ENCODE assay signal across 13 cellular contexts in the genomic region with DNA sequence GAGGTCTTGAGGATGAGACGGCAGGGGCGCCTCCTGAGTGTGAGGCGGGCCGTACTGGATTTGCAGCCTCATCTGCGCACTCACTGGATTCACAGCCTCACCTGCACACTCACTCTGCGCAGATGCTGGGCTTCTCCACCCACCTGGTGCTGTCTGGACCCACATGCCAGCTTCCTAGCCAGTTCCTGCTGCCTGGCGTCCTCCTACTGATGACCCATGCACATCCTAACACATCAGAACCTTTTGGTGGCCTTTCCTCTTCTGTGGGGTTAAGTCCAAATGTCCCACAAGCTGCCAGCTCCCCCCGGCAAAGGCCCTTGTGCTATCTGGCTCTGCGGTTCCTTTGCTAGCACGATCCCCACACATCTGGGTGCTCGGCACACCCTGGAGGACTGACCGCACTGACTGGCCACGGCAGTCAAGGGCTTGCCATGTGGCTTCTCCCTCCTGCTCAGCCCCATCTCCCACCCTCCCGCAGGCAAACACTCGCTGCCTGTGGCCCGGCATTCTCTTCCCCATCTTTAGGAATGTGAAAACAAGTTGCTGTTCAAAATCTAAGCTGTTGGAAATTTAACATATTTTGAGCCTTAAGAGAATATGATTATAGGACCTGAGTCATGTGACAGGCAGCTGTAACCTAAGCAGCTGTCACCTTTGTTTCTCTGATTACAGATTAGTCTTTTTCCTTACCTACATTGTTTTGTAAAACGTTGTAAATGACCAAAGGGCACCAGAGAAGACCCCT. TPM values are rescaled to one million over a fixed set of nuclear protein-coding genes. Genes with fewer than 3 reads are reported as not detected.
DNase-seq lines count a peak whose midpoint lies in the region; ATAC-seq and TF ChIP-seq lines count a peak whose summit lies in the region.
"Had no signal": no experiment of that assay in that cellular context is flagged by ENCODE, and none has a peak within 500 bp of the region (broad histone marks: within the 10 kb centered on the region; RNA-seq: fewer than 3 reads in every experiment).

No MANE protein-coding gene starts in this region.

- BruUV-seq in HCT116 (replicated peaks; lab: Mats Ljungman, UMichigan) = no TSS peak

- RAD21 ChIA-PET in HCT116 (lab: Charles Lee; ENCODE audit: low non-redundant PET in 1 of 2, low total read pairs in 2 of 2, uncharacterized antibody in 2 of 2, unreplicated experiment in 2 of 2) = no interaction called here

- peaks cover 6% of the 10 kb centered on the region for H3K36me3 Mint-ChIP-seq in WTC11
- H3K36me3 Mint-ChIP-seq: T-cell had no signal

- POLR2A ChIA-PET in HCT116 (lab: Charles Lee) = no interaction called here
- POLR2A ChIA-PET in WTC11 (lab: Charles Lee) = interaction anchor here (0.5 to 0.6 kb wide), 2 partner anchors 26 to 47 kb away, joined by 3 read pairs; no protein-coding TSS in a partner anchor

- no peaks in the 10 kb centered on the region for H3K9me3 ChIP-seq in HCT116 (ENCODE audit: control insufficient read depth in 1 of 2, insufficient read depth in 1 of 2, low read depth in 1 of 2, low read length in 2 of 2)
- no peaks in the 10 kb centered on the region for H3K9me3 ChIP-seq in gastrocnemius medialis
- H3K9me3 ChIP-seq: BLaER1, tibial artery had no signal

- H3K4me2 ChIP-seq in HCT116 (ENCODE audit: low read length) = peak overlapping the region; percentile 52
- H3K4me2 ChIP-seq: BLaER1 had no signal

- intact Hi-C loops in HCT116 (cut with micrococcal nuclease) (no loop called here), gastrocnemius medialis (cut with DNase I; ENCODE audit: low total_unique reads) (no loop called here)

- DNase-seq in HCT116 (ENCODE audit: low read depth, low spot score) = no peak
- no peak for DNase-seq in WTC11 (ENCODE audit: low spot score)
- peak; percentile 65 for DNase-seq in islet precursor cell
- DNase-seq in gastrocnemius medialis = no peak
- no peak for DNase-seq in NCI-H524 (lab: John Stamatoyannopoulos, UW)
- no peak for DNase-seq in SK-N-DZ (ENCODE audit: low spot score)
- no peak for DNase-seq in retina
- DNase-seq: activated naive CD4-positive, alpha-beta T cell treated with anti-CD3 and anti-CD28 coated beads, Interleukin-2, amount 50 U/mL, for 16 hours; T-cell; tibial artery had no signal

- no peaks in the 10 kb centered on the region for H3K79me2 ChIP-seq in HCT116 (ENCODE audit: insufficient read depth, low read length)

- no peak for TF ChIP-seq RAD21 in HCT116 (IDR thresholded peaks at IDR 0.05; ENCODE audit: low read depth)

- H2AFZ ChIP-seq in HCT116 (ENCODE audit: low read depth, low read length, poor library complexity, severe bottlenecking) = no peak overlapping the region

- TF ChIP-seq POLR2A in HCT116 (IDR thresholded peaks at IDR 0.05; ENCODE audit: borderline replicate concordance, extremely low read depth, insufficient read depth, insufficient read length) = no peak
- TF ChIP-seq POLR2A in gastrocnemius medialis (IDR thresholded peaks at IDR 0.05) = no peak

- H4K20me1 ChIP-seq in HCT116 (ENCODE audit: insufficient read depth) = no peaks in the 10 kb centered on the region
- H4K20me1 ChIP-seq: BLaER1 had no signal

- H3K27me3 Mint-ChIP-seq in WTC11 (ENCODE audit: low read depth) = no peaks in the 10 kb centered on the region; the same call in 1 of the 2 replicates

- H3K36me3 ChIP-seq in HCT116 (ENCODE audit: control insufficient read depth in 1 of 2, insufficient read depth in 2 of 2, low read length in 2 of 2) (no peaks in the 10 kb centered on the region), gastrocnemius medialis (peaks cover 0 to 59% of the 10 kb centered on the region in 2 donors)
- H3K36me3 ChIP-seq: BLaER1, cardiac muscle cell, tibial artery had no signal

- H3K4me3 ChIP-seq in HCT116 (replicated peaks in 1 of 2; ENCODE audit: low read depth in 1 of 2, low read length in 2 of 2) = no peak overlapping the region
- no peak overlapping the region for H3K4me3 ChIP-seq in gastrocnemius medialis
- H3K4me3 ChIP-seq: BLaER1, cardiac muscle cell, tibial artery had no signal

- peak overlapping the region; percentile 80 for H3K27ac Mint-ChIP-seq in WTC11
- H3K27ac Mint-ChIP-seq: T-cell had no signal

- no peak overlapping the region for H3K4me3 Mint-ChIP-seq in WTC11
- H3K4me3 Mint-ChIP-seq: T-cell had no signal

- H3K9ac ChIP-seq in HCT116 (ENCODE audit: low read length) = no peak overlapping the region
- H3K9ac ChIP-seq: BLaER1 had no signal

- TF ChIP-seq CTCF in HCT116 (IDR thresholded peaks at IDR 0.05 in 2 of 3, conservative IDR thresholded peaks at IDR 0.05 in 1 of 3; ENCODE audit: borderline replicate concordance in 1 of 3, insufficient read depth in 1 of 3, low read depth in 2 of 3, low read length in 2 of 3) (no peak), WTC11 (IDR thresholded peaks at IDR 0.05) (no peak), gastrocnemius medialis (IDR thresholded peaks at IDR 0.05 in 4 of 5, conservative IDR thresholded peaks at IDR 0.05 in 1 of 5) (no peak)

- no peak for ATAC-seq in HCT116
- ATAC-seq in WTC11 = peak; percentile 50
- ATAC-seq in gastrocnemius medialis = no peak
- ATAC-seq: left lobe of liver, T-cell had no signal

- in situ Hi-C loops in gastrocnemius medialis (cut with MboI; ENCODE audit: low sequenced_read_pairs in 4 of 4) = loop anchor here in 1 of 4 donors (25.0 kb wide), 1 partner anchor 167 kb away; no protein-coding TSS in a partner anchor

- H3K4me1 ChIP-seq in HCT116 (ENCODE audit: control insufficient read depth in 1 of 2, insufficient read depth in 2 of 2, low read length in 2 of 2) (peaks cover 19 to 28% of the 10 kb centered on the region in 2 experiments), gastrocnemius medialis (no peaks in the 10 kb centered on the region)
- H3K4me1 ChIP-seq: BLaER1 had no signal

- H3K27me3 ChIP-seq in HCT116 (ENCODE audit: insufficient read depth, low read length) (no peaks in the 10 kb centered on the region), gastrocnemius medialis (no peaks in the 10 kb centered on the region)
- H3K27me3 ChIP-seq: BLaER1, cardiac muscle cell, tibial artery had no signal

- CTCF ChIA-PET in HCT116 (lab: Charles Lee) (interaction anchor here (1.0 to 1.4 kb wide), 2 partner anchors 9 to 173 kb away, joined by 3 to 5 read pairs; no protein-coding TSS in a partner anchor), WTC11 (lab: Charles Lee) (interaction anchor here (0.7 to 2.5 kb wide), 7 partner anchors 12 to 643 kb away, joined by 3 to 17 read pairs (median 4); no protein-coding TSS in a partner anchor)

- H3K9me2 ChIP-seq in HCT116 (ENCODE audit: insufficient read depth) = no peaks in the 10 kb centered on the region

- peaks cover 43% of the 10 kb centered on the region for H3K4me1 Mint-ChIP-seq in WTC11

- H3K27ac ChIP-seq in HCT116 (ENCODE audit: low read depth, low read length) = no peak overlapping the region; the same call in 1 of the 2 replicates
- peak overlapping the region; percentile 1 to 29 (median 18) for H3K27ac ChIP-seq in gastrocnemius medialis
- H3K27ac ChIP-seq: BLaER1, cardiac muscle cell, tibial artery had no signal

- peaks cover 6% of the 10 kb centered on the region; the same call in 1 of the 2 replicates for H3K9me3 Mint-ChIP-seq in WTC11
- H3K9me3 Mint-ChIP-seq: T-cell had no signal

TF ChIP-seq in HCT116, 20 proteins besides CTCF, POLR2A, EP300 and RAD21 (continues in another document):
- no peak for TF ChIP-seq EZH2 (IDR thresholded peaks at IDR 0.05)
- no peak for TF ChIP-seq YY1 (IDR thresholded peaks at IDR 0.05; ENCODE audit: extremely low read depth, insufficient replicate concordance, low read depth, low read length)
- TF ChIP-seq POLR2AphosphoS5 (IDR thresholded peaks at IDR 0.05; ENCODE audit: low read depth, low read length) = no peak
- no peak for TF ChIP-seq SIN3A (IDR thresholded peaks at IDR 0.05; ENCODE audit: low read depth)

TF ChIP-seq in WTC11, 78 proteins besides CTCF, POLR2A, EP300 and RAD21 (continues in another document):
- TF ChIP-seq, protein P1, sequence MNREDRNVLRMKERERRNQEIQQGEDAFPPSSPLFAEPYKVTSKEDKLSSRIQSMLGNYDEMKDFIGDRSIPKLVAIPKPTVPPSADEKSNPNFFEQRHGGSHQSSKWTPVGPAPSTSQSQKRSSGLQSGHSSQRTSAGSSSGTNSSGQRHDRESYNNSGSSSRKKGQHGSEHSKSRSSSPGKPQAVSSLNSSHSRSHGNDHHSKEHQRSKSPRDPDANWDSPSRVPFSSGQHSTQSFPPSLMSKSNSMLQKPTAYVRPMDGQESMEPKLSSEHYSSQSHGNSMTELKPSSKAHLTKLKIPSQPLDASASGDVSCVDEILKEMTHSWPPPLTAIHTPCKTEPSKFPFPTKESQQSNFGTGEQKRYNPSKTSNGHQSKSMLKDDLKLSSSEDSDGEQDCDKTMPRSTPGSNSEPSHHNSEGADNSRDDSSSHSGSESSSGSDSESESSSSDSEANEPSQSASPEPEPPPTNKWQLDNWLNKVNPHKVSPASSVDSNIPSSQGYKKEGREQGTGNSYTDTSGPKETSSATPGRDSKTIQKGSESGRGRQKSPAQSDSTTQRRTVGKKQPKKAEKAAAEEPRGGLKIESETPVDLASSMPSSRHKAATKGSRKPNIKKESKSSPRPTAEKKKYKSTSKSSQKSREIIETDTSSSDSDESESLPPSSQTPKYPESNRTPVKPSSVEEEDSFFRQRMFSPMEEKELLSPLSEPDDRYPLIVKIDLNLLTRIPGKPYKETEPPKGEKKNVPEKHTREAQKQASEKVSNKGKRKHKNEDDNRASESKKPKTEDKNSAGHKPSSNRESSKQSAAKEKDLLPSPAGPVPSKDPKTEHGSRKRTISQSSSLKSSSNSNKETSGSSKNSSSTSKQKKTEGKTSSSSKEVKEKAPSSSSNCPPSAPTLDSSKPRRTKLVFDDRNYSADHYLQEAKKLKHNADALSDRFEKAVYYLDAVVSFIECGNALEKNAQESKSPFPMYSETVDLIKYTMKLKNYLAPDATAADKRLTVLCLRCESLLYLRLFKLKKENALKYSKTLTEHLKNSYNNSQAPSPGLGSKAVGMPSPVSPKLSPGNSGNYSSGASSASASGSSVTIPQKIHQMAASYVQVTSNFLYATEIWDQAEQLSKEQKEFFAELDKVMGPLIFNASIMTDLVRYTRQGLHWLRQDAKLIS (CRISPR knock-in tag; IDR thresholded peaks at IDR 0.05; ENCODE audit: borderline replicate concordance) = no peak
- TF ChIP-seq, protein P2, sequence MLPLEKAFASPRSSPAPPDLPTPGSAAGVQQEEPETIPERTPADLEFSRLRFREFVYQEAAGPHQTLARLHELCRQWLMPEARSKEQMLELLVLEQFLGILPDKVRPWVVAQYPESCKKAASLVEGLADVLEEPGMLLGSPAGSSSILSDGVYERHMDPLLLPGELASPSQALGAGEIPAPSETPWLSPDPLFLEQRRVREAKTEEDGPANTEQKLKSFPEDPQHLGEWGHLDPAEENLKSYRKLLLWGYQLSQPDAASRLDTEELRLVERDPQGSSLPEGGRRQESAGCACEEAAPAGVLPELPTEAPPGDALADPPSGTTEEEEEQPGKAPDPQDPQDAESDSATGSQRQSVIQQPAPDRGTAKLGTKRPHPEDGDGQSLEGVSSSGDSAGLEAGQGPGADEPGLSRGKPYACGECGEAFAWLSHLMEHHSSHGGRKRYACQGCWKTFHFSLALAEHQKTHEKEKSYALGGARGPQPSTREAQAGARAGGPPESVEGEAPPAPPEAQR (CRISPR knock-in tag; IDR thresholded peaks at IDR 0.05) = no peak

RNA-seq across cellular contexts. Expression of a gene that starts 39.4 kb away (rescaled TPM):
- total RNA-seq in HCT116 (2021; ENCODE audit: unreplicated experiment) (19.4 TPM), WTC11 (2021) (17.6 to 23.6 TPM (median 18.0 TPM) in 3 replicates), gastrocnemius medialis (1 to 10 TPM; 1.5 to 8.6 (median 3.5) TPM)
- polyA plus RNA-seq in HCT116 (2012) = 9.7 and 10.0 TPM in 2 replicates
- polyA plus RNA-seq in SK-N-DZ (2014; cell fraction: cytosol; rRNA removed) = 20.4 and 24.0 TPM in 2 replicates
- polyA plus RNA-seq in SK-N-DZ (2014; cell fraction: nucleus; rRNA removed) = 17.3 and 27.1 TPM in 2 replicates
